19 cellular contexts compared by ENCODE assay signal in the genomic region with DNA sequence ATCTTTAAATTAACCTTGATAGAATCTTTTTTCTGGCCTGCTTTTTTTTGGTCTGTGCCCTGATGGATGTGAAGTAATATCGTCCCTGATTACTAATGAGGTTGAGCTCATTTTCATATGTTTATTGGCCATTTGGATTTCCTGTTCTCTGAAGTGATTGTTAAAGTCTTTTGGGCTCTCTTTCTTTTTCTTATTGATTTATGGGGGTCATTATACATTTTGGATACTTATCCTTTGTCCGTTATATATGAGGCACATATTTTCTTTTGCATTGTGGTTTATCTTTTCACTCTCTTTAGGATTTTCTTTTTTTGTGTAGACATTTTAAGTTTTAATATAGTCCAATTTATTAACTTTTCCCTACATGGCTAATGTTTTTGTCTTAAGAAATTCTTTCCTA.
"Had no signal": no experiment of that assay in that cellular context is flagged by ENCODE, and none has a peak within 500 bp of the region (broad histone marks: within the 10 kb centered on the region; RNA-seq: fewer than 3 reads in every experiment).

No MANE protein-coding gene starts in this region.

- H3K9me3 ChIP-seq: esophagus squamous epithelium, gastroesophageal sphincter, left ventricle myocardium inferior, lower lobe of right lung, prostate gland, right lobe of liver, tibial artery, upper lobe of right lung, vagina had no signal

- H3K36me3 ChIP-seq: esophagus squamous epithelium, gastroesophageal sphincter, left ventricle myocardium inferior, lower lobe of right lung, prostate gland, right lobe of liver, tibial artery, upper lobe of right lung, vagina had no signal

- ATAC-seq: effector memory CD8-positive, alpha-beta T cell; gastroesophageal sphincter; left cardiac atrium; lower lobe of right lung; stimulated activated memory B cell treated with anti-CD40 and anti-IgM and Interleukin-4, amounts not matched to agents 10 μg/mL and 1 μg/mL and 100 μg/mL, for 72 hours; upper lobe of right lung had no signal

- FAIRE-seq: keratinocyte had no signal

- H3K4me3 ChIP-seq: esophagus squamous epithelium, gastroesophageal sphincter, left ventricle myocardium inferior, lower lobe of right lung, prostate gland, right lobe of liver, tibial artery, upper lobe of right lung, vagina had no signal

- H3K4me1 ChIP-seq: prostate gland, upper lobe of right lung had no signal

- H3K9ac ChIP-seq: parathyroid adenoma had no signal

- DNase-seq: effector memory CD8-positive, alpha-beta T cell; esophagus squamous epithelium; foreskin fibroblast; glutamatergic neuron; left cardiac atrium; left ventricle myocardium inferior; lower lobe of right lung; midbrain; nephron progenitor cell; right lobe of liver; stimulated activated CD4-positive, alpha-beta T cell treated with anti-CD3 and anti-CD28 coated beads, Interleukin-4, amount 100 ng/mL, for 24 hours; tibial artery; upper lobe of right lung had no signal

- H3K27ac ChIP-seq: esophagus squamous epithelium, gastroesophageal sphincter, left ventricle myocardium inferior, lower lobe of right lung, parathyroid adenoma, prostate gland, right lobe of liver, tibial artery, upper lobe of right lung, vagina had no signal
